1 cellular context compared by ENCODE assay signal in the genomic region with DNA sequence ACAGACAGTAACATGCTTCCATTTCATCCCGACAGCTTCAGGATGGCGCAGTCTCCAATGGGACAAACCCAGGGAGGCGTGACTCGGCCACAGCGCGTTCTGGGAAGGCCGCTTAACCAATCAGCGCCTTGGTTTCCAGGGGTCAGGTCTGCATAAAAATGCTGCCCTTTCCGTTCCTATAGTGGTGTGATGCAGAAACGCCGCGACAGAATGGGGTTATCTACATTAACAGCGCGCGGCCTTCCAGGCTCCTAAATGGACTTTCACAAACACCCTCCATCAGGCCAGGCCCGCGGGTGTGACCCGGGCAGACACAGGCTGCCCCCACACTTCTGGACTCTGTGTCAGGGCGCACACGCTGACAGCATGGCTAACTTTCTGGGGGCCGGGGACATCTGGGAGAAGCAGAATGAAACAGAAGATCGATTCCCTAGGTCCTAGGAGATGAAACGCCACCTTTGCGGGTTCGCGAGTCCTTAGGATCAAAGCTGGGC.
TF ChIP-seq lines count a peak whose summit lies in the region.

No MANE protein-coding gene starts in this region.

TF ChIP-seq in HepG2, 621 proteins besides CTCF, POLR2A, EP300 and RAD21 (continued from another document and continues in another):
- TF ChIP-seq, protein P1, sequence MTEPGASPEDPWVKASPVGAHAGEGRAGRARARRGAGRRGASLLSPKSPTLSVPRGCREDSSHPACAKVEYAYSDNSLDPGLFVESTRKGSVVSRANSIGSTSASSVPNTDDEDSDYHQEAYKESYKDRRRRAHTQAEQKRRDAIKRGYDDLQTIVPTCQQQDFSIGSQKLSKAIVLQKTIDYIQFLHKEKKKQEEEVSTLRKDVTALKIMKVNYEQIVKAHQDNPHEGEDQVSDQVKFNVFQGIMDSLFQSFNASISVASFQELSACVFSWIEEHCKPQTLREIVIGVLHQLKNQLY (CRISPR knock-in tag; IDR thresholded peaks at IDR 0.05), result no peak
- 0 out of 2 replicates have a peak, but pooled peaks have one; percentile 4 for TF ChIP-seq REPIN1 (CRISPR knock-in tag; IDR thresholded peaks at IDR 0.05; ENCODE audit: borderline replicate concordance, low read depth)
- TF ChIP-seq, protein P2, sequence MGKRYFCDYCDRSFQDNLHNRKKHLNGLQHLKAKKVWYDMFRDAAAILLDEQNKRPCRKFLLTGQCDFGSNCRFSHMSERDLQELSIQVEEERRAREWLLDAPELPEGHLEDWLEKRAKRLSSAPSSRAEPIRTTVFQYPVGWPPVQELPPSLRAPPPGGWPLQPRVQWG (CRISPR knock-in tag; IDR thresholded peaks at IDR 0.05; ENCODE audit: borderline replicate concordance, low read depth), result no peak
- TF ChIP-seq FOSL2 (CRISPR knock-in tag; IDR thresholded peaks at IDR 0.05), result 0 out of 2 replicates have a peak, but pooled peaks have one; percentile 21
- TF ChIP-seq, protein P3, sequence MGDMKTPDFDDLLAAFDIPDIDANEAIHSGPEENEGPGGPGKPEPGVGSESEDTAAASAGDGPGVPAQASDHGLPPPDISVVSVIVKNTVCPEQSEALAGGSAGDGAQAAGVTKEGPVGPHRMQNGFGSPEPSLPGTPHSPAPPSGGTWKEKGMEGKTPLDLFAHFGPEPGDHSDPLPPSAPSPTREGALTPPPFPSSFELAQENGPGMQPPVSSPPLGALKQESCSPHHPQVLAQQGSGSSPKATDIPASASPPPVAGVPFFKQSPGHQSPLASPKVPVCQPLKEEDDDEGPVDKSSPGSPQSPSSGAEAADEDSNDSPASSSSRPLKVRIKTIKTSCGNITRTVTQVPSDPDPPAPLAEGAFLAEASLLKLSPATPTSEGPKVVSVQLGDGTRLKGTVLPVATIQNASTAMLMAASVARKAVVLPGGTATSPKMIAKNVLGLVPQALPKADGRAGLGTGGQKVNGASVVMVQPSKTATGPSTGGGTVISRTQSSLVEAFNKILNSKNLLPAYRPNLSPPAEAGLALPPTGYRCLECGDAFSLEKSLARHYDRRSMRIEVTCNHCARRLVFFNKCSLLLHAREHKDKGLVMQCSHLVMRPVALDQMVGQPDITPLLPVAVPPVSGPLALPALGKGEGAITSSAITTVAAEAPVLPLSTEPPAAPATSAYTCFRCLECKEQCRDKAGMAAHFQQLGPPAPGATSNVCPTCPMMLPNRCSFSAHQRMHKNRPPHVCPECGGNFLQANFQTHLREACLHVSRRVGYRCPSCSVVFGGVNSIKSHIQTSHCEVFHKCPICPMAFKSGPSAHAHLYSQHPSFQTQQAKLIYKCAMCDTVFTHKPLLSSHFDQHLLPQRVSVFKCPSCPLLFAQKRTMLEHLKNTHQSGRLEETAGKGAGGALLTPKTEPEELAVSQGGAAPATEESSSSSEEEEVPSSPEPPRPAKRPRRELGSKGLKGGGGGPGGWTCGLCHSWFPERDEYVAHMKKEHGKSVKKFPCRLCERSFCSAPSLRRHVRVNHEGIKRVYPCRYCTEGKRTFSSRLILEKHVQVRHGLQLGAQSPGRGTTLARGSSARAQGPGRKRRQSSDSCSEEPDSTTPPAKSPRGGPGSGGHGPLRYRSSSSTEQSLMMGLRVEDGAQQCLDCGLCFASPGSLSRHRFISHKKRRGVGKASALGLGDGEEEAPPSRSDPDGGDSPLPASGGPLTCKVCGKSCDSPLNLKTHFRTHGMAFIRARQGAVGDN (CRISPR knock-in tag; IDR thresholded peaks at IDR 0.05), result no peak
- TF ChIP-seq NFRKB (IDR thresholded peaks at IDR 0.05), result no peak
- TF ChIP-seq, protein P4, sequence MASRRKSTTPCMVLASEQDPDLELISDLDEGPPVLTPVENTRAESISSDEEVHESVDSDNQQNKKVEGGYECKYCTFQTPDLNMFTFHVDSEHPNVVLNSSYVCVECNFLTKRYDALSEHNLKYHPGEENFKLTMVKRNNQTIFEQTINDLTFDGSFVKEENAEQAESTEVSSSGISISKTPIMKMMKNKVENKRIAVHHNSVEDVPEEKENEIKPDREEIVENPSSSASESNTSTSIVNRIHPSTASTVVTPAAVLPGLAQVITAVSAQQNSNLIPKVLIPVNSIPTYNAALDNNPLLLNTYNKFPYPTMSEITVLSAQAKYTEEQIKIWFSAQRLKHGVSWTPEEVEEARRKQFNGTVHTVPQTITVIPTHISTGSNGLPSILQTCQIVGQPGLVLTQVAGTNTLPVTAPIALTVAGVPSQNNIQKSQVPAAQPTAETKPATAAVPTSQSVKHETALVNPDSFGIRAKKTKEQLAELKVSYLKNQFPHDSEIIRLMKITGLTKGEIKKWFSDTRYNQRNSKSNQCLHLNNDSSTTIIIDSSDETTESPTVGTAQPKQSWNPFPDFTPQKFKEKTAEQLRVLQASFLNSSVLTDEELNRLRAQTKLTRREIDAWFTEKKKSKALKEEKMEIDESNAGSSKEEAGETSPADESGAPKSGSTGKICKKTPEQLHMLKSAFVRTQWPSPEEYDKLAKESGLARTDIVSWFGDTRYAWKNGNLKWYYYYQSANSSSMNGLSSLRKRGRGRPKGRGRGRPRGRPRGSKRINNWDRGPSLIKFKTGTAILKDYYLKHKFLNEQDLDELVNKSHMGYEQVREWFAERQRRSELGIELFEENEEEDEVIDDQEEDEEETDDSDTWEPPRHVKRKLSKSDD (CRISPR knock-in tag; IDR thresholded peaks at IDR 0.05; ENCODE audit: low read depth), result no peak
- TF ChIP-seq, protein P5, sequence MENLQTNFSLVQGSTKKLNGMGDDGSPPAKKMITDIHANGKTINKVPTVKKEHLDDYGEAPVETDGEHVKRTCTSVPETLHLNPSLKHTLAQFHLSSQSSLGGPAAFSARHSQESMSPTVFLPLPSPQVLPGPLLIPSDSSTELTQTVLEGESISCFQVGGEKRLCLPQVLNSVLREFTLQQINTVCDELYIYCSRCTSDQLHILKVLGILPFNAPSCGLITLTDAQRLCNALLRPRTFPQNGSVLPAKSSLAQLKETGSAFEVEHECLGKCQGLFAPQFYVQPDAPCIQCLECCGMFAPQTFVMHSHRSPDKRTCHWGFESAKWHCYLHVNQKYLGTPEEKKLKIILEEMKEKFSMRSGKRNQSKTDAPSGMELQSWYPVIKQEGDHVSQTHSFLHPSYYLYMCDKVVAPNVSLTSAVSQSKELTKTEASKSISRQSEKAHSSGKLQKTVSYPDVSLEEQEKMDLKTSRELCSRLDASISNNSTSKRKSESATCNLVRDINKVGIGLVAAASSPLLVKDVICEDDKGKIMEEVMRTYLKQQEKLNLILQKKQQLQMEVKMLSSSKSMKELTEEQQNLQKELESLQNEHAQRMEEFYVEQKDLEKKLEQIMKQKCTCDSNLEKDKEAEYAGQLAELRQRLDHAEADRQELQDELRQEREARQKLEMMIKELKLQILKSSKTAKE (CRISPR knock-in tag; IDR thresholded peaks at IDR 0.05; ENCODE audit: borderline replicate concordance), result no peak
- TF ChIP-seq, protein P6, sequence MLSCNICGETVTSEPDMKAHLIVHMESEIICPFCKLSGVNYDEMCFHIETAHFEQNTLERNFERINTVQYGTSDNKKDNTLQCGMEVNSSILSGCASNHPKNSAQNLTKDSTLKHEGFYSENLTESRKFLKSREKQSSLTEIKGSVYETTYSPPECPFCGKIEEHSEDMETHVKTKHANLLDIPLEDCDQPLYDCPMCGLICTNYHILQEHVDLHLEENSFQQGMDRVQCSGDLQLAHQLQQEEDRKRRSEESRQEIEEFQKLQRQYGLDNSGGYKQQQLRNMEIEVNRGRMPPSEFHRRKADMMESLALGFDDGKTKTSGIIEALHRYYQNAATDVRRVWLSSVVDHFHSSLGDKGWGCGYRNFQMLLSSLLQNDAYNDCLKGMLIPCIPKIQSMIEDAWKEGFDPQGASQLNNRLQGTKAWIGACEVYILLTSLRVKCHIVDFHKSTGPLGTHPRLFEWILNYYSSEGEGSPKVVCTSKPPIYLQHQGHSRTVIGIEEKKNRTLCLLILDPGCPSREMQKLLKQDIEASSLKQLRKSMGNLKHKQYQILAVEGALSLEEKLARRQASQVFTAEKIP (CRISPR knock-in tag; IDR thresholded peaks at IDR 0.05; ENCODE audit: borderline replicate concordance), result no peak
- TF ChIP-seq, protein P7, sequence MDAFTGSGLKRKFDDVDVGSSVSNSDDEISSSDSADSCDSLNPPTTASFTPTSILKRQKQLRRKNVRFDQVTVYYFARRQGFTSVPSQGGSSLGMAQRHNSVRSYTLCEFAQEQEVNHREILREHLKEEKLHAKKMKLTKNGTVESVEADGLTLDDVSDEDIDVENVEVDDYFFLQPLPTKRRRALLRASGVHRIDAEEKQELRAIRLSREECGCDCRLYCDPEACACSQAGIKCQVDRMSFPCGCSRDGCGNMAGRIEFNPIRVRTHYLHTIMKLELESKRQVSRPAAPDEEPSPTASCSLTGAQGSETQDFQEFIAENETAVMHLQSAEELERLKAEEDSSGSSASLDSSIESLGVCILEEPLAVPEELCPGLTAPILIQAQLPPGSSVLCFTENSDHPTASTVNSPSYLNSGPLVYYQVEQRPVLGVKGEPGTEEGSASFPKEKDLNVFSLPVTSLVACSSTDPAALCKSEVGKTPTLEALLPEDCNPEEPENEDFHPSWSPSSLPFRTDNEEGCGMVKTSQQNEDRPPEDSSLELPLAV (CRISPR knock-in tag; conservative IDR thresholded peaks at IDR 0.05; ENCODE audit: low read depth), result no peak
- TF ChIP-seq HMG20B (CRISPR knock-in tag; conservative IDR thresholded peaks at IDR 0.05), result no peak
- no peak for TF ChIP-seq TAF15 (IDR thresholded peaks at IDR 0.05; ENCODE audit: low read depth, low read length, poor library complexity, severe bottlenecking)
- TF ChIP-seq PRPF4 (IDR thresholded peaks at IDR 0.05; ENCODE audit: low read depth, low read length, poor library complexity, severe bottlenecking), result no peak
- peak; percentile 41; the same call in 1 of the 2 replicates for TF ChIP-seq KLF9 (CRISPR knock-in tag; IDR thresholded peaks at IDR 0.05; ENCODE audit: low read depth)
- TF ChIP-seq, protein P8, sequence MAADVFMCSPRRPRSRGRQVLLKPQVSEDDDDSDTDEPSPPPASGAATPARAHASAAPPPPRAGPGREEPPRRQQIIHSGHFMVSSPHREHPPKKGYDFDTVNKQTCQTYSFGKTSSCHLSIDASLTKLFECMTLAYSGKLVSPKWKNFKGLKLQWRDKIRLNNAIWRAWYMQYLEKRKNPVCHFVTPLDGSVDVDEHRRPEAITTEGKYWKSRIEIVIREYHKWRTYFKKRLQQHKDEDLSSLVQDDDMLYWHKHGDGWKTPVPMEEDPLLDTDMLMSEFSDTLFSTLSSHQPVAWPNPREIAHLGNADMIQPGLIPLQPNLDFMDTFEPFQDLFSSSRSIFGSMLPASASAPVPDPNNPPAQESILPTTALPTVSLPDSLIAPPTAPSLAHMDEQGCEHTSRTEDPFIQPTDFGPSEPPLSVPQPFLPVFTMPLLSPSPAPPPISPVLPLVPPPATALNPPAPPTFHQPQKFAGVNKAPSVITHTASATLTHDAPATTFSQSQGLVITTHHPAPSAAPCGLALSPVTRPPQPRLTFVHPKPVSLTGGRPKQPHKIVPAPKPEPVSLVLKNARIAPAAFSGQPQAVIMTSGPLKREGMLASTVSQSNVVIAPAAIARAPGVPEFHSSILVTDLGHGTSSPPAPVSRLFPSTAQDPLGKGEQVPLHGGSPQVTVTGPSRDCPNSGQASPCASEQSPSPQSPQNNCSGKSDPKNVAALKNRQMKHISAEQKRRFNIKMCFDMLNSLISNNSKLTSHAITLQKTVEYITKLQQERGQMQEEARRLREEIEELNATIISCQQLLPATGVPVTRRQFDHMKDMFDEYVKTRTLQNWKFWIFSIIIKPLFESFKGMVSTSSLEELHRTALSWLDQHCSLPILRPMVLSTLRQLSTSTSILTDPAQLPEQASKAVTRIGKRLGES (CRISPR knock-in tag; IDR thresholded peaks at IDR 0.05; ENCODE audit: borderline replicate concordance), result no peak
- no peak for TF ChIP-seq GATAD2A (CRISPR knock-in tag; IDR thresholded peaks at IDR 0.05)
- no peak; the same call in 1 of the 2 replicates for TF ChIP-seq NCOA2 (CRISPR knock-in tag; IDR thresholded peaks at IDR 0.05)
- TF ChIP-seq GATAD1 (CRISPR knock-in tag; IDR thresholded peaks at IDR 0.05), result peak; percentile 83
- TF ChIP-seq, protein P9, sequence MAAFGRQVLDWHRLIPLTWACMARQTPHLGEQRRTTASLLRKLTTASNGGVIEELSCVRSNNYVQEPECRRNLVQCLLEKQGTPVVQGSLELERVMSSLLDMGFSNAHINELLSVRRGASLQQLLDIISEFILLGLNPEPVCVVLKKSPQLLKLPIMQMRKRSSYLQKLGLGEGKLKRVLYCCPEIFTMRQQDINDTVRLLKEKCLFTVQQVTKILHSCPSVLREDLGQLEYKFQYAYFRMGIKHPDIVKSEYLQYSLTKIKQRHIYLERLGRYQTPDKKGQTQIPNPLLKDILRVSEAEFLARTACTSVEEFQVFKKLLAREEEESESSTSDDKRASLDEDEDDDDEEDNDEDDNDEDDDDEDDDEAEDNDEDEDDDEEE (CRISPR knock-in tag; IDR thresholded peaks at IDR 0.05), result no peak
- peak; percentile 51; the same call in 1 of the 2 replicates for TF ChIP-seq ZNF292 (CRISPR knock-in tag; IDR thresholded peaks at IDR 0.05; ENCODE audit: borderline replicate concordance, low read depth)
- TF ChIP-seq ZNF235 (CRISPR knock-in tag; IDR thresholded peaks at IDR 0.05; ENCODE audit: borderline replicate concordance), result no peak
- no peak for TF ChIP-seq ZSCAN21 (CRISPR knock-in tag; IDR thresholded peaks at IDR 0.05; ENCODE audit: borderline replicate concordance)
- TF ChIP-seq, protein P10, sequence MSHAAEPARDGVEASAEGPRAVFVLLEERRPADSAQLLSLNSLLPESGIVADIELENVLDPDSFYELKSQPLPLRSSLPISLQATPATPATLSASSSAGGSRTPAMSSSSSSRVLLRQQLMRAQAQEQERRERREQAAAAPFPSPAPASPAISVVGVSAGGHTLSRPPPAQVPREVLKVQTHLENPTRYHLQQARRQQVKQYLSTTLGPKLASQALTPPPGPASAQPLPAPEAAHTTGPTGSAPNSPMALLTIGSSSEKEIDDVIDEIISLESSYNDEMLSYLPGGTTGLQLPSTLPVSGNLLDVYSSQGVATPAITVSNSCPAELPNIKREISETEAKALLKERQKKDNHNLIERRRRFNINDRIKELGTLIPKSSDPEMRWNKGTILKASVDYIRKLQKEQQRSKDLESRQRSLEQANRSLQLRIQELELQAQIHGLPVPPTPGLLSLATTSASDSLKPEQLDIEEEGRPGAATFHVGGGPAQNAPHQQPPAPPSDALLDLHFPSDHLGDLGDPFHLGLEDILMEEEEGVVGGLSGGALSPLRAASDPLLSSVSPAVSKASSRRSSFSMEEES (CRISPR knock-in tag; IDR thresholded peaks at IDR 0.05), result no peak
- TF ChIP-seq ZNF451 (CRISPR knock-in tag; IDR thresholded peaks at IDR 0.05), result no peak
- TF ChIP-seq KDM5A (IDR thresholded peaks at IDR 0.05; ENCODE audit: borderline replicate concordance, low read length), result peak; percentile 69; the same call in 1 of the 2 replicates
- TF ChIP-seq IKZF1 (IDR thresholded peaks at IDR 0.05), result no peak
- TF ChIP-seq, protein P11, sequence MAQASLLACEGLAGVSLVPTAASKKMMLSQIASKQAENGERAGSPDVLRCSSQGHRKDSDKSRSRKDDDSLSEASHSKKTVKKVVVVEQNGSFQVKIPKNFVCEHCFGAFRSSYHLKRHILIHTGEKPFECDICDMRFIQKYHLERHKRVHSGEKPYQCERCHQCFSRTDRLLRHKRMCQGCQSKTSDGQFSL (CRISPR knock-in tag; IDR thresholded peaks at IDR 0.05), result no peak
- TF ChIP-seq, protein P12, sequence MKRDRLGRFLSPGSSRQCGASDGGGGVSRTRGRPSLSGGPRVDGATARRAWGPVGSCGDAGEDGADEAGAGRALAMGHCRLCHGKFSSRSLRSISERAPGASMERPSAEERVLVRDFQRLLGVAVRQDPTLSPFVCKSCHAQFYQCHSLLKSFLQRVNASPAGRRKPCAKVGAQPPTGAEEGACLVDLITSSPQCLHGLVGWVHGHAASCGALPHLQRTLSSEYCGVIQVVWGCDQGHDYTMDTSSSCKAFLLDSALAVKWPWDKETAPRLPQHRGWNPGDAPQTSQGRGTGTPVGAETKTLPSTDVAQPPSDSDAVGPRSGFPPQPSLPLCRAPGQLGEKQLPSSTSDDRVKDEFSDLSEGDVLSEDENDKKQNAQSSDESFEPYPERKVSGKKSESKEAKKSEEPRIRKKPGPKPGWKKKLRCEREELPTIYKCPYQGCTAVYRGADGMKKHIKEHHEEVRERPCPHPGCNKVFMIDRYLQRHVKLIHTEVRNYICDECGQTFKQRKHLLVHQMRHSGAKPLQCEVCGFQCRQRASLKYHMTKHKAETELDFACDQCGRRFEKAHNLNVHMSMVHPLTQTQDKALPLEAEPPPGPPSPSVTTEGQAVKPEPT (CRISPR knock-in tag; IDR thresholded peaks at IDR 0.05; ENCODE audit: low read depth), result no peak
